Comparison of ENCODE assay signal across 16 cellular contexts in the genomic region with DNA sequence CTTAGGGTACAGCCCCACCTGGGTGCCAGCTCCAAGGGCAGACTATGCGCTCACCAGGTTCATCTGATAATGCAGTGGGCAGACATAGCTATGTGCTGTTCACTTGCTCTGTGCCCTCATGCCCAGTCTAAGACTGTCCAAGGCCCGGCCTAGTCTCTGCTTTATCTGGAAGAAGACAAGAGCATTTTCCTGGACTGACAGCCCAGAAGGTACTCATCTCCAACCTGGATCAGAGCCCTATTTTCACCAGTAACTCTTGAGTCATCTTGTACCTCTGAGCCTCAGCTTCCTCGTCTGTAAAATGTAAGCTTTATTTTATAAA. TPM values are rescaled to one million over a fixed set of nuclear protein-coding genes. Genes with fewer than 3 reads are reported as not detected.
DNase-seq lines count a peak whose midpoint lies in the region; ATAC-seq and TF ChIP-seq lines count a peak whose summit lies in the region.
"Had no signal": no experiment of that assay in that cellular context is flagged by ENCODE, and none has a peak within 500 bp of the region (broad histone marks: within the 10 kb centered on the region; RNA-seq: fewer than 3 reads in every experiment).

No MANE protein-coding gene starts in this region.

- H3K27me3 Mint-ChIP-seq in activated CD8-positive, alpha-beta T cell treated with anti-CD3 and anti-CD28 coated beads, Interleukin-2, amount 10 ng/mL, durations not matched to agents 7 days and 5 days (ENCODE audit: low read depth) = no peaks in the 10 kb centered on the region
- H3K27me3 Mint-ChIP-seq: activated naive CD8-positive, alpha-beta T cell treated with anti-CD3 and anti-CD28 coated beads, Interleukin-2, amount 10 ng/mL, durations not matched to agents 7 days and 5 days had no signal

- H3K36me3 Mint-ChIP-seq in activated CD8-positive, alpha-beta T cell treated with anti-CD3 and anti-CD28 coated beads, Interleukin-2, amount 10 ng/mL, durations not matched to agents 7 days and 5 days (ENCODE audit: low read depth) = peaks cover 22% of the 10 kb centered on the region

- H3K4me3 ChIP-seq in left ventricle myocardium inferior (no peak overlapping the region), right cardiac atrium (ENCODE audit: low read length) (no peak overlapping the region)
- H3K4me3 ChIP-seq: gastrocnemius medialis, prostate gland had no signal

- H3K27me3 ChIP-seq in left ventricle myocardium inferior (ENCODE audit: low read depth) (no peaks in the 10 kb centered on the region), right cardiac atrium (ENCODE audit: control insufficient read depth, insufficient read depth) (no peaks in the 10 kb centered on the region)
- H3K27me3 ChIP-seq: gastrocnemius medialis had no signal

- H3K4me1 Mint-ChIP-seq in activated CD8-positive, alpha-beta T cell treated with anti-CD3 and anti-CD28 coated beads, Interleukin-2, amount 10 ng/mL, durations not matched to agents 7 days and 5 days (ENCODE audit: low read depth) = peaks cover 83% of the 10 kb centered on the region

- peaks cover 70% of the 10 kb centered on the region for H3K4me1 ChIP-seq in left ventricle myocardium inferior
- H3K4me1 ChIP-seq in right cardiac atrium (ENCODE audit: control insufficient read depth, insufficient read depth, low read length) = peaks cover 19% of the 10 kb centered on the region
- H3K4me1 ChIP-seq: prostate gland had no signal

- H3K9me3 ChIP-seq in left ventricle myocardium inferior (replicated peaks) (no peaks in the 10 kb centered on the region), right cardiac atrium (ENCODE audit: control insufficient read depth, low read length) (no peaks in the 10 kb centered on the region)
- H3K9me3 ChIP-seq: gastrocnemius medialis, prostate gland had no signal

- CTCF ChIA-PET in activated CD8-positive, alpha-beta T cell treated with anti-CD3 and anti-CD28 coated beads, Interleukin-2, amount 10 ng/mL, durations not matched to agents 7 days and 5 days (lab: Charles Lee) = interaction anchor here (0.8 to 7.1 kb wide), 20 partner anchors 6 to 164 kb away, joined by 3 to 62 read pairs (median 9); a partner anchor contains a TSS

- H3K9me3 Mint-ChIP-seq in activated CD8-positive, alpha-beta T cell treated with anti-CD3 and anti-CD28 coated beads, Interleukin-2, amount 10 ng/mL, durations not matched to agents 7 days and 5 days (ENCODE audit: insufficient read depth) = no peaks in the 10 kb centered on the region
- H3K9me3 Mint-ChIP-seq: activated naive CD8-positive, alpha-beta T cell treated with anti-CD3 and anti-CD28 coated beads, Interleukin-2, amount 10 ng/mL, durations not matched to agents 7 days and 5 days; HFFc6 had no signal

- H3K27ac ChIP-seq in left ventricle myocardium inferior (replicated peaks) = peak overlapping the region; percentile 37
- H3K27ac ChIP-seq in right cardiac atrium (ENCODE audit: low read length) = no peak overlapping the region
- peak overlapping the region; percentile 47 for H3K27ac ChIP-seq in cingulate gyrus (ENCODE audit: low read depth, low read length)
- H3K27ac ChIP-seq: gastrocnemius medialis, prostate gland had no signal

- 81% methylated on average over 3 of the region's 3 CpGs for WGBS in right cardiac atrium

- TF ChIP-seq CTCF in left ventricle myocardium inferior (IDR thresholded peaks at IDR 0.05; ENCODE audit: borderline replicate concordance) = no peak

- H3K4me3 Mint-ChIP-seq in activated CD8-positive, alpha-beta T cell treated with anti-CD3 and anti-CD28 coated beads, Interleukin-2, amount 10 ng/mL, durations not matched to agents 7 days and 5 days = no peak overlapping the region
- H3K4me3 Mint-ChIP-seq: activated naive CD8-positive, alpha-beta T cell treated with anti-CD3 and anti-CD28 coated beads, Interleukin-2, amount 10 ng/mL, durations not matched to agents 7 days and 5 days; HFFc6 had no signal

- POLR2A ChIA-PET in activated CD8-positive, alpha-beta T cell treated with anti-CD3 and anti-CD28 coated beads, Interleukin-2, amount 10 ng/mL, durations not matched to agents 7 days and 5 days (lab: Charles Lee) = interaction anchor here (0.7 to 10.5 kb wide), 5 partner anchors 15 to 332 kb away, joined by 3 to 201 read pairs (median 4); a partner anchor contains a TSS

- DNase-seq in left ventricle myocardium inferior (no peak), right cardiac atrium (no peak), superior temporal gyrus (ENCODE audit: extremely low spot score) (peak; percentile 14), NCI-H774 (lab: John Stamatoyannopoulos, UW) (no peak), islet precursor cell (no peak)
- no peak for DNase-seq in activated CD8-positive, alpha-beta T cell treated with anti-CD3 and anti-CD28 coated beads, Interleukin-2, amount 10 ng/mL, durations not matched to agents 7 days and 5 days
- DNase-seq: activated naive CD8-positive, alpha-beta T cell treated with anti-CD3 and anti-CD28 coated beads, Interleukin-2, amount 10 ng/mL, durations not matched to agents 7 days and 5 days; cerebellar nuclear complex; DMS 273 treated with DMSO at 0.1 percent for 48 hours; gastrocnemius medialis; HFFc6; NCI-H2081 treated with DMSO at 0.1 percent for 48 hours; NCI-H748 treated with DMSO at 0.1 percent for 48 hours had no signal

- ATAC-seq in right cardiac atrium (no peak), HG02870 (IDR thresholded peaks at IDR 0.05; ENCODE audit: unreplicated experiment) (no peak)
- ATAC-seq in activated CD8-positive, alpha-beta T cell treated with anti-CD3 and anti-CD28 coated beads, Interleukin-2, amount 10 ng/mL, durations not matched to agents 7 days and 5 days = no peak

- intact Hi-C loops in left ventricle myocardium inferior (cut with micrococcal nuclease) (loop anchor here (5.0 kb wide), 1 partner anchor 122 kb away; no protein-coding TSS in a partner anchor), right cardiac atrium (cut with DNase I) (loop anchor here in 3 of 4 donors (5.0 to 10.0 kb wide), 3 partner anchors 87 to 160 kb away; no protein-coding TSS in a partner anchor)

- H3K36me3 ChIP-seq in left ventricle myocardium inferior = no peaks in the 10 kb centered on the region
- H3K36me3 ChIP-seq: gastrocnemius medialis, prostate gland had no signal

- H3K27ac Mint-ChIP-seq in activated CD8-positive, alpha-beta T cell treated with anti-CD3 and anti-CD28 coated beads, Interleukin-2, amount 10 ng/mL, durations not matched to agents 7 days and 5 days = peak overlapping the region; percentile 47
- H3K27ac Mint-ChIP-seq: HFFc6 had no signal

RNA-seq across cellular contexts. Expression of a gene that starts 28.5 kb away (rescaled TPM):
- 6.2 TPM for total RNA-seq in left ventricle myocardium inferior
- 10 to 100 TPM in 1 of 4 donors, 1 to 10 TPM in 3; 5.9 to 10.6 (median 6.9) TPM for total RNA-seq in right cardiac atrium
- polyA plus RNA-seq in right cardiac atrium = 3.6 TPM
- total RNA-seq in activated CD8-positive, alpha-beta T cell treated with anti-CD3 and anti-CD28 coated beads, Interleukin-2, amount 10 ng/mL, durations not matched to agents 7 days and 5 days = 10 to 100 TPM; 32.9 to 35.0 TPM
